Comparison of ENCODE assay signal across 10 cellular contexts in genomic region chr17:29156781-29157180, GRCh38. TPM values are rescaled to one million over a fixed set of nuclear protein-coding genes. Genes with fewer than 3 reads are reported as not detected.
DNase-seq lines count a peak whose midpoint lies in the region; ATAC-seq, FAIRE-seq and TF ChIP-seq lines count a peak whose summit lies in the region.
"Had no signal": no experiment of that assay in that cellular context is flagged by ENCODE, and none has a peak within 500 bp of the region (broad histone marks: within the 10 kb centered on the region; RNA-seq: fewer than 3 reads in every experiment).

No MANE protein-coding gene starts in this region.

- H3K27ac ChIP-seq in mesodermal cell (ENCODE audit: low read depth, low read length, severe bottlenecking) (peak overlapping the region; percentile 96), upper lobe of left lung (peak overlapping the region; percentile 73 to 89 (median 85))

- no peaks in the 10 kb centered on the region for H3K27me3 ChIP-seq in upper lobe of left lung

- no peak for TF ChIP-seq CTCF in upper lobe of left lung (IDR thresholded peaks at IDR 0.05)

- H3K36me3 Mint-ChIP-seq in dendritic cell treated with granulocyte-macrophage colony-stimulating factor and Interleukin-4, amounts not matched to agents 40 ng/mL and 50 ng/mL, for 4 days (ENCODE audit: low read depth), result peaks cover 16% of the 10 kb centered on the region

- no peak overlapping the region for H3K4me3 Mint-ChIP-seq in dendritic cell treated with granulocyte-macrophage colony-stimulating factor and Interleukin-4, amounts not matched to agents 40 ng/mL and 50 ng/mL, for 4 days
- H3K4me3 Mint-ChIP-seq: activated T-cell treated with anti-CD3 and anti-CD28 coated beads, Interleukin-2, amount 50 U/mL, for 72 hours had no signal

- no peak for TF ChIP-seq POLR2A in upper lobe of left lung (IDR thresholded peaks at IDR 0.05)

- peak overlapping the region; percentile 67 for H3K27ac Mint-ChIP-seq in dendritic cell treated with granulocyte-macrophage colony-stimulating factor and Interleukin-4, amounts not matched to agents 40 ng/mL and 50 ng/mL, for 4 days

- WGBS in mesodermal cell (ENCODE audit: insufficient coverage in 2 of 2), 2 experiments, result 90 to 94% methylated on average over 6 of the region's 6 CpGs
- WGBS in upper lobe of left lung, 2 donors, result 33 to 60% methylated on average over 5 to 6 of the region's 6 CpGs

- H3K9me3 ChIP-seq in mesodermal cell (ENCODE audit: control insufficient read depth, low read length) (no peaks in the 10 kb centered on the region), upper lobe of left lung (no peaks in the 10 kb centered on the region)

- no peak overlapping the region for H3K4me3 ChIP-seq in mesodermal cell (ENCODE audit: extremely low read depth, insufficient read depth, low read length, poor library complexity, severe bottlenecking)
- no peak overlapping the region for H3K4me3 ChIP-seq in upper lobe of left lung

- H3K36me3 ChIP-seq in mesodermal cell (ENCODE audit: control insufficient read depth, insufficient read depth, low read length), result no peaks in the 10 kb centered on the region
- H3K36me3 ChIP-seq in upper lobe of left lung, result no peaks in the 10 kb centered on the region

- peaks cover 67% of the 10 kb centered on the region for H3K4me1 ChIP-seq in mesodermal cell (ENCODE audit: control insufficient read depth, insufficient read depth, low read length, poor library complexity, severe bottlenecking)
- peaks cover 65 to 69% (median 67%) of the 10 kb centered on the region in 4 donors for H3K4me1 ChIP-seq in upper lobe of left lung

- intact Hi-C loops in Right ventricle myocardium superior (cut with DNase I), result no loop called here
- intact Hi-C loops in cardiac septum (cut with DNase I), result no loop called here
- intact Hi-C loops in dendritic cell treated with granulocyte-macrophage colony-stimulating factor and Interleukin-4, amounts not matched to agents 40 ng/mL and 50 ng/mL, for 4 days (cut with micrococcal nuclease), result no loop called here

- no peak for FAIRE-seq in frontal cortex (lab: Jason Lieb, UNC)

- no peaks in the 10 kb centered on the region for H3K9me3 Mint-ChIP-seq in dendritic cell treated with granulocyte-macrophage colony-stimulating factor and Interleukin-4, amounts not matched to agents 40 ng/mL and 50 ng/mL, for 4 days
- H3K9me3 Mint-ChIP-seq: activated T-cell treated with anti-CD3 and anti-CD28 coated beads, Interleukin-2, amount 50 U/mL, for 72 hours had no signal

- DNase-seq in Right ventricle myocardium superior, result peak; percentile 53
- no peak for DNase-seq in cardiac septum (ENCODE audit: low spot score)
- no peak for DNase-seq in upper lobe of left lung
- no peak for DNase-seq in frontal cortex (ENCODE audit: low spot score in 2 of 2)
- DNase-seq: activated T-cell treated with anti-CD3 and anti-CD28 coated beads, Interleukin-2, amount 50 U/mL, for 72 hours; NCI-H1694 treated with DMSO at 0.1 percent for 48 hours had no signal

- no peaks in the 10 kb centered on the region for H3K27me3 Mint-ChIP-seq in dendritic cell treated with granulocyte-macrophage colony-stimulating factor and Interleukin-4, amounts not matched to agents 40 ng/mL and 50 ng/mL, for 4 days

- no peak for TF ChIP-seq EP300 in upper lobe of left lung (IDR thresholded peaks at IDR 0.05)

- ATAC-seq in Right ventricle myocardium superior (ENCODE audit: poor library complexity) (peak; percentile 15), upper lobe of left lung (ENCODE audit: low FRiP score in 2 of 2) (no peak), GM21447 (IDR thresholded peaks at IDR 0.05; ENCODE audit: unreplicated experiment) (no peak), HG02852 (IDR thresholded peaks at IDR 0.05; ENCODE audit: unreplicated experiment) (no peak)
- ATAC-seq: activated T-cell treated with anti-CD3 and anti-CD28 coated beads, Interleukin-2, amount 50 U/mL, for 72 hours had no signal

- peaks cover 86% of the 10 kb centered on the region for H3K4me1 Mint-ChIP-seq in dendritic cell treated with granulocyte-macrophage colony-stimulating factor and Interleukin-4, amounts not matched to agents 40 ng/mL and 50 ng/mL, for 4 days (ENCODE audit: low read depth)

RNA-seq across cellular contexts. Expression of gene MYO18A, which starts 23.4 kb away (rescaled TPM):
- total RNA-seq in Right ventricle myocardium superior (393 TPM), cardiac septum (317 TPM), upper lobe of left lung (100 to 1,000 TPM in 1 of 6 donors, 10 to 100 TPM in 5; 37.4 to 214 (median 67.4) TPM), frontal cortex (57.9 TPM)
- 37.5 TPM for polyA plus RNA-seq in mesodermal cell (2013, experiment 1 of 2)
- polyA plus RNA-seq in mesodermal cell (2013, experiment 2 of 2), result 23.9 TPM
